In the genomic region with DNA sequence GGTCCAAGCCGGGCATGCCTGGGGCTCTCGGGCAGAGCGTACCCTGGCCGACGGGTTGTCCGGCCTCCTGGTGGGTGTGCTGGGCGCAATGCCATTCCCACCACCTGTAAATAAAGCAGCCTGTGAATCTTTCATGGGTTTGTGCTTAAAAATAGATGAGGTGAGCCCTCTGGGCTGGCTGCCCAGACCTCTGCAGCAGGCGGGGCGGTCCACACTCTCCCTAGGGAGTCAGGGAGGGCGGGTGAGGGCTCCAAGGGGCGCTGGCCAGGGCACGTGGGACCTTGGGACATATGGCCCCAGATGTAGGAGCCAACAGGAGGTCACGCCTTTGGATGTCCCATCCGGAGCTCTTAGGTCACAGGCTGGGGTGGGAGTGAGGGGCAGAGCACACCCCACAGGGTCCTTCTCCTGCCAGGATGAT, we compare ENCODE assay signal across 19 cellular contexts. TPM values are rescaled to one million over a fixed set of nuclear protein-coding genes. Genes with fewer than 3 reads are reported as not detected.
DNase-seq lines count a peak whose midpoint lies in the region; ATAC-seq and TF ChIP-seq lines count a peak whose summit lies in the region.
"Had no signal": no experiment of that assay in that cellular context is flagged by ENCODE, and none has a peak within 500 bp of the region (broad histone marks: within the 10 kb centered on the region; RNA-seq: fewer than 3 reads in every experiment).

No MANE protein-coding gene starts in this region.

- H3K4me1 ChIP-seq in esophagus squamous epithelium (peaks cover 34 to 90% (median 52%) of the 10 kb centered on the region in 3 donors), mucosa of stomach (ENCODE audit: control insufficient read depth, insufficient read depth, low read length) (peaks cover 84% of the 10 kb centered on the region)

- TF ChIP-seq CTCF in esophagus squamous epithelium (IDR thresholded peaks at IDR 0.05): no peak

- H3K9ac ChIP-seq in mucosa of stomach (ENCODE audit: low read length): peak overlapping the region; percentile 22

- ATAC-seq in HG02623 (IDR thresholded peaks at IDR 0.05; ENCODE audit: unreplicated experiment): no peak
- ATAC-seq: stimulated activated effector memory CD8-positive, alpha-beta T cell treated with anti-CD3 and anti-CD28 coated beads, Interleukin-12 subunit alpha, Interleukin-12 subunit beta, amount 100 ng/mL, for 72 hours had no signal

- H3K27me3 ChIP-seq in esophagus squamous epithelium (peaks cover 0 to 4% (median 0%) of the 10 kb centered on the region in 4 donors), mucosa of stomach (ENCODE audit: control insufficient read depth, insufficient read depth, low read length) (no peaks in the 10 kb centered on the region)

- WGBS in esophagus squamous epithelium, 2 donors: 80 to 100% methylated on average over 1 to 3 of the region's 14 CpGs

- H3K4me3 ChIP-seq in esophagus squamous epithelium (no peak overlapping the region), mucosa of stomach (ENCODE audit: low read length) (no peak overlapping the region)
- H3K4me3 ChIP-seq: skin epidermis had no signal

- intact Hi-C loops in esophagus squamous epithelium (cut with DNase I): no loop called here

- TF ChIP-seq POLR2A in esophagus squamous epithelium (IDR thresholded peaks at IDR 0.05): no peak

- DNase-seq in A172 (ENCODE audit: low spot score) (peak; percentile 93), NCI-H2196 (lab: John Stamatoyannopoulos, UW; ENCODE audit: unreplicated experiment) (peak; percentile 91), esophagus squamous epithelium (lab: John Stamatoyannopoulos, UW) (no peak), mucosa of gallbladder (ENCODE audit: low spot score) (no peak), NCI-H510A (lab: John Stamatoyannopoulos, UW) (no peak)
- no peak for DNase-seq in stimulated activated naive CD4-positive, alpha-beta T cell treated with Interleukin-2 at 50 U/mL for 16 hours (lab: John Stamatoyannopoulos, UW)
- DNase-seq: activated CD4-positive, alpha-beta T cell treated with anti-CD3 and anti-CD28 coated beads for 48 hours; activated naive CD4-positive, alpha-beta T cell treated with anti-CD3 and anti-CD28 coated beads, Interleukin-2, amount 50 U/mL, for 16 hours; activated T-cell treated with anti-CD3 and anti-CD28 coated beads for 4 hours; effector memory CD4-positive, alpha-beta T cell; GDM1; NCI-H1105 treated with DMSO at 0.1 percent for 48 hours; trophoblast cell had no signal

- H3K9me3 ChIP-seq in esophagus squamous epithelium: no peaks in the 10 kb centered on the region
- no peaks in the 10 kb centered on the region for H3K9me3 ChIP-seq in mucosa of stomach (ENCODE audit: control insufficient read depth, low read length)

- H3K27ac ChIP-seq in esophagus squamous epithelium: peak overlapping the region; percentile 54 to 97 (median 72)
- H3K27ac ChIP-seq: skin epidermis had no signal

- H3K36me3 ChIP-seq in esophagus squamous epithelium (no peaks in the 10 kb centered on the region), mucosa of stomach (ENCODE audit: control insufficient read depth, insufficient read depth, low read length) (no peaks in the 10 kb centered on the region)

RNA-seq across cellular contexts. Expression of gene AGPAT2, which starts 3.6 kb away (rescaled TPM):
- total RNA-seq in A172 (2014; rRNA removed; shearing (Covaris generic)): 79.4 and 88.8 TPM in 2 replicates
- 10 to 100 TPM; 66.2 to 80.6 (median 75.8) TPM for total RNA-seq in esophagus squamous epithelium
- total RNA-seq in mucosa of gallbladder: 81.7 TPM

RNA-seq across cellular contexts. Expression of gene DIPK1B, which starts 21.5 kb away (rescaled TPM):
- 16.0 and 16.7 TPM in 2 replicates for total RNA-seq in A172 (2014; rRNA removed; shearing (Covaris generic))
- 1 to 10 TPM in 3 of 4 donors, under 1 TPM in 1; 0.48 to 6.3 (median 1.1) TPM for total RNA-seq in esophagus squamous epithelium
- 8.8 TPM for total RNA-seq in mucosa of gallbladder
- total RNA-seq: bronchial epithelial cell had no signal

RNA-seq across cellular contexts. Expression of gene EGFL7, which starts 28.1 kb away (rescaled TPM):
- total RNA-seq in A172 (2014; rRNA removed; shearing (Covaris generic)): 110 and 127 TPM in 2 replicates
- total RNA-seq in esophagus squamous epithelium (10 to 100 TPM in 2 of 4 donors, 1 to 10 TPM in 2; 5.2 to 41.2 (median 21.2) TPM), mucosa of gallbladder (62.2 TPM)

RNA-seq across cellular contexts. Expression of gene LCN10, which starts 51.9 kb away (rescaled TPM):
- not detected in 2 replicates for total RNA-seq in A172 (2014; rRNA removed; shearing (Covaris generic))
- 1 to 10 TPM in 3 of 4 donors, under 1 TPM in 1; 0.64 to 3.8 (median 2.2) TPM for total RNA-seq in esophagus squamous epithelium
- total RNA-seq in mucosa of gallbladder: 11.4 TPM
- total RNA-seq: bronchial epithelial cell, neural crest cell had no signal

RNA-seq across cellular contexts. Expression of gene LCN6, which starts 57.5 kb away (rescaled TPM):
- total RNA-seq in A172 (2014; rRNA removed; shearing (Covaris generic)): not detected in 2 replicates
- total RNA-seq in esophagus squamous epithelium (1 to 10 TPM in 2 of 4 donors, under 1 TPM in 1, not detected in 1; 0.82 to 6.7 (median 2.5) TPM), mucosa of gallbladder (12.8 TPM)
- total RNA-seq: bronchial epithelial cell, neural crest cell had no signal

Comparison
In these comparisons a context has a peak if more than half of its experiments do, and no peak if none do; other contexts are left out.
1. DNase-seq: peak in A172 (single experiment) and NCI-H2196 (single experiment); none in esophagus squamous epithelium (single experiment), stimulated activated naive CD4-positive, alpha-beta T cell treated with Interleukin-2 at 50 U/mL for 16 hours (single experiment), mucosa of gallbladder (single experiment) and NCI-H510A (single experiment).